8 cellular contexts compared by ENCODE assay signal in the genomic region with DNA sequence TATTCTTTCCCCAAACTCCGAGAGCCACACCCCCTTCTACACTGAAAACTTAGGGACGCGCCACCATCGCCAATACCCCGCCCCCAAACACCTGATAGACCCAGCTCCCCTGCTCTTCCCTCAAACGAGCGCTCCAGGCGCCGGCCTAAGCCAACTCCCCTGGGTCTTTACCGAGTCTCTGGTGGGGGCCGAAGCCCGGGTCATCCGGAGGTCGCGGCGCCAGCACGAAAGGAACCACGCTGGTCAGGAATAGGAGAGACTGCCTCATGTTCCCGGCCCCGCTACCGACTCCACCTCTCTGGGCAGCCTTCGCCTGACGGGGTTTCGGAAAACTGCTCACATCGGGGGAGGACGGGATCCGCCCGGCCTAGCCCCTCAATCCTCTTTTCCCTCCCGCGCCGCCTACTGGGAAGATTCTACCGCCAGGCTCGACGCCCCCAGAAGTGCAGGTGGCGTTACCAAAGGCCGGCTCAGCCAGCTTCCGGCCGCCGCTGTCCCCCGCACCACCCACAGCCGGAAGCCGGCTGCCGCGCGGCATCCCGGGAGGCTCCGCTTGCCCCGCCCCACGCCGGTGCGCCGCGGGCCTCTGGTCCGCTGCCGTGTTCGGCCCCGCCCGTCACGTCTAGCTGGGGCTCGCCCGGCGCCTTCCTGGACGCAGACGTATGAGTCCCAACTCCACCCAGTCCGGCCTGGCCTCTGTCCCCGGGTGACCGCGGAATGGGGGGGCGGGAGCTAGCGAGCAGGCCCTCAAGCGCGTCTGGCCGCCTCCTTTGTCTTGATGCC. TPM values are rescaled to one million over a fixed set of nuclear protein-coding genes. Genes with fewer than 3 reads are reported as not detected.
DNase-seq lines count a peak whose midpoint lies in the region; ATAC-seq and TF ChIP-seq lines count a peak whose summit lies in the region.

ADAM17 (minus strand) TSS at position 493 of the 783 bp plus-strand sequence; CDS start at position 268, 225 bp downstream.

- TF ChIP-seq POLR2A in lower leg skin (IDR thresholded peaks at IDR 0.05) = peak in 1 of 2 donors; percentile 48

- H3K4me3 ChIP-seq in lower leg skin (ENCODE audit: low read depth, poor library complexity, severe bottlenecking) = peak within 1 kb of the TSS; percentile 87

- no peak for TF ChIP-seq CTCF in lower leg skin (IDR thresholded peaks at IDR 0.05)

- ATAC-seq in GM19372 (IDR thresholded peaks at IDR 0.05; ENCODE audit: low read depth, unreplicated experiment) (peak; percentile 93), HG03558 (IDR thresholded peaks at IDR 0.05; ENCODE audit: extremely low read depth, unreplicated experiment) (peak; percentile 77)

- peak; percentile 98 for DNase-seq in CD1c-positive myeloid dendritic cell (ENCODE audit: extremely low spot score)
- DNase-seq in NCI-H748 (lab: John Stamatoyannopoulos, UW; ENCODE audit: unreplicated experiment) = peak; percentile 98
- peak; percentile 87 to 90 for DNase-seq in activated CD4-positive, alpha-beta T cell treated with anti-CD3 and anti-CD28 coated beads, Interleukin-2, amount 50 U/mL, for 48 hours
- peak; percentile 86 to 97 for DNase-seq in dermis microvascular lymphatic vessel endothelial cell (ENCODE audit: low read depth in 2 of 2)
- DNase-seq in lower leg skin (ENCODE audit: low spot score in 2 of 2) = peak; percentile 94 to 99
- peak; percentile 78 to 86 for DNase-seq in stimulated activated CD4-positive, alpha-beta T cell treated with anti-CD3 and anti-CD28 coated beads, Interleukin-4, amount 100 ng/mL, for 48 hours (ENCODE audit: low read depth in 2 of 2)

- WGBS in lower leg skin, 2 donors = 0% methylated on average over 49 to 64 of the region's 73 CpGs

- intact Hi-C loops in lower leg skin (cut with DNase I; ENCODE audit: low total_unique reads) = loop anchor here (10.0 kb wide), 1 partner anchor 199 kb away; no protein-coding TSS in a partner anchor

RNA-seq across cellular contexts. Expression of gene ADAM17, which starts in this region (rescaled TPM):
- 44.5 and 45.8 TPM in 2 replicates for total RNA-seq in dermis microvascular lymphatic vessel endothelial cell
- 10 to 100 TPM; 23.0 to 29.8 (median 27.5) TPM for total RNA-seq in lower leg skin

Comparison
In these comparisons a context has a peak if more than half of its experiments do, and no peak if none do; other contexts are left out.
1. Peak in every context shown above with its lines: DNase-seq, ATAC-seq and H3K4me3 ChIP-seq.